ENCODE assay signal across 20 cellular contexts in the genomic region with DNA sequence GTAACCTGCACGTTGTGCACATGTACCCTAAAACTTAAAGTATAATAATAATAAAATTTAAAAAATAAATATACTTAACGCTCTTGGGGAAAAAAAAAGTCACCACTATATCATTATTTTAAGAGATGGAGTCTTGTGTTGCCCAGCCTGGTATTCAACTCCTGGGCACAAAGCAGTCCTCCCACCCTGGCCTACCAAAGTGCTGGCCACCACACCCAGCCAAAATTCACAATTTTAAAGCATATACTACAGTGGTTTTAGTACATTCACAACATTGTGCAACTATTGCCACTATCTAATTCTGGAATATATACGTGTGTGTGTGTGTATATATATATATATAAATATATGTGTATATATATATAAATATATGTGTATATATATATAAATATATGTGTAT.
"Had no signal": no experiment of that assay in that cellular context is flagged by ENCODE, and none has a peak within 500 bp of the region (broad histone marks: within the 10 kb centered on the region; RNA-seq: fewer than 3 reads in every experiment).

No MANE protein-coding gene starts in this region.

- ATAC-seq: activated T-cell treated with anti-CD3 and anti-CD28 coated beads, Interleukin-2, amount 50 U/mL, for 72 hours; heart right ventricle; left lung; natural killer cell treated with Interleukin-12 subunit alpha and Interleukin-12 subunit beta and Interleukin-15 and Interleukin-18, amount 100 ng/mL, for 72 hours; stimulated activated naive CD8-positive, alpha-beta T cell treated with anti-CD3 and anti-CD28 coated beads, Interleukin-15, amount 100 ng/mL, for 72 hours had no signal

- H3K27ac Mint-ChIP-seq: dendritic cell treated with granulocyte-macrophage colony-stimulating factor and Interleukin-4, amounts not matched to agents 40 ng/mL and 50 ng/mL, for 4 days had no signal

- H3K9me3 Mint-ChIP-seq: activated T-cell treated with anti-CD3 and anti-CD28 coated beads, Interleukin-2, amount 50 U/mL, for 72 hours; dendritic cell treated with granulocyte-macrophage colony-stimulating factor and Interleukin-4, amounts not matched to agents 40 ng/mL and 50 ng/mL, for 4 days; mesothelial cell of epicardium; natural killer cell treated with Interleukin-12 subunit alpha and Interleukin-12 subunit beta and Interleukin-15 and Interleukin-18, amount 100 ng/mL, for 72 hours; stimulated activated naive CD8-positive, alpha-beta T cell treated with anti-CD3 and anti-CD28 coated beads, Interleukin-15, amount 100 ng/mL, for 72 hours had no signal

- H3K9me3 ChIP-seq: esophagus muscularis mucosa, heart right ventricle, left lung, suprapubic skin, transverse colon, vagina had no signal

- H3K27ac ChIP-seq: esophagus muscularis mucosa, heart right ventricle, suprapubic skin, transverse colon, vagina, WERI-Rb-1 had no signal

- DNase-seq: activated CD4-positive, alpha-beta T cell treated with anti-CD3 and anti-CD28 coated beads, Interleukin-2, amount 50 U/mL, for 4 hours; activated gamma-delta T cell; activated T-cell treated with anti-CD3 and anti-CD28 coated beads, Interleukin-2, amount 50 U/mL, for 72 hours; cerebellar nuclear complex; effector CD8-positive, alpha-beta T cell; heart right ventricle; left lung; stimulated activated CD4-positive, alpha-beta T cell treated with anti-CD3 and anti-CD28 coated beads, Interleukin-2, amount 100 ng/mL, for 24 hours; stimulated activated naive CD8-positive, alpha-beta T cell treated with anti-CD3 and anti-CD28 coated beads, Interleukin-15, amount 100 ng/mL, for 72 hours; transverse colon; WERI-Rb-1 had no signal

- FAIRE-seq: bronchial epithelial cell, endothelial cell of umbilical vein had no signal

- H3K27me3 ChIP-seq: esophagus muscularis mucosa, heart right ventricle, left lung, suprapubic skin, transverse colon, vagina had no signal

- H3K4me3 ChIP-seq: esophagus muscularis mucosa, heart right ventricle, left lung, suprapubic skin, transverse colon, vagina had no signal

- H3K27me3 Mint-ChIP-seq: activated naive CD8-positive, alpha-beta T cell; dendritic cell treated with granulocyte-macrophage colony-stimulating factor and Interleukin-4, amounts not matched to agents 40 ng/mL and 50 ng/mL, for 4 days; natural killer cell treated with Interleukin-12 subunit alpha and Interleukin-12 subunit beta and Interleukin-15 and Interleukin-18, amount 100 ng/mL, for 72 hours; stimulated activated naive CD8-positive, alpha-beta T cell treated with anti-CD3 and anti-CD28 coated beads, Interleukin-15, amount 100 ng/mL, for 72 hours had no signal

- H3K4me3 Mint-ChIP-seq: activated naive CD8-positive, alpha-beta T cell; activated T-cell treated with anti-CD3 and anti-CD28 coated beads, Interleukin-2, amount 50 U/mL, for 72 hours; dendritic cell treated with granulocyte-macrophage colony-stimulating factor and Interleukin-4, amounts not matched to agents 40 ng/mL and 50 ng/mL, for 4 days; mesothelial cell of epicardium; natural killer cell treated with Interleukin-12 subunit alpha and Interleukin-12 subunit beta and Interleukin-15 and Interleukin-18, amount 100 ng/mL, for 72 hours; stimulated activated naive CD8-positive, alpha-beta T cell treated with anti-CD3 and anti-CD28 coated beads, Interleukin-15, amount 100 ng/mL, for 72 hours had no signal
